Comparison of ENCODE assay signal across 16 cellular contexts in genomic region chr12:119447618-119448017, GRCh38.
A peak's percentile ranks its signal among the peaks of the same experiment; 100 is the strongest.
DNase-seq lines count a peak whose midpoint lies in the region; ATAC-seq and TF ChIP-seq lines count a peak whose summit lies in the region.
"Had no signal": no experiment of that assay in that cellular context is flagged by ENCODE, and none has a peak within 500 bp of the region (broad histone marks: within the 10 kb centered on the region; RNA-seq: fewer than 3 reads in every experiment).

No MANE protein-coding gene starts in this region.

- no peak for TF ChIP-seq CTCF in GM12865 (IDR thresholded peaks at IDR 0.05; ENCODE audit: insufficient read depth, low read depth, low read length, missing control alignments)
- TF ChIP-seq CTCF in MM.1S (IDR thresholded peaks at IDR 0.05; ENCODE audit: low read length): no peak
- TF ChIP-seq CTCF in SK-N-SH (IDR thresholded peaks at IDR 0.05): no peak

- H3F3A ChIP-seq in MM.1S (ENCODE audit: insufficient read depth, low read length) (peaks cover 4% of the 10 kb centered on the region), SK-N-SH (replicated peaks; ENCODE audit: insufficient read depth) (peaks cover 9% of the 10 kb centered on the region)

- H3K4me3 ChIP-seq in GM12865 (ENCODE audit: low read depth, low read length): no peak overlapping the region
- H3K4me3 ChIP-seq in MM.1S (ENCODE audit: low read length): no peak overlapping the region; the same call in 1 of the 2 replicates
- H3K4me3 ChIP-seq in SJCRH30: no peak overlapping the region
- H3K4me3 ChIP-seq in SK-N-SH (ENCODE audit: low read depth in 2 of 2, low read length in 1 of 2): no peak overlapping the region
- H3K4me3 ChIP-seq: HAP-1 had no signal

- WGBS in SK-N-SH (ENCODE audit: low lambda C conversion rate): 73% methylated on average over 8 of the region's 8 CpGs

- H3K36me3 Mint-ChIP-seq in natural killer cell treated with Interleukin-12 subunit alpha and Interleukin-12 subunit beta and Interleukin-15 and Interleukin-18, amount 100 ng/mL, for 72 hours: no peaks in the 10 kb centered on the region

- DNase-seq in DMS153 treated with DMSO at 0.1 percent for 48 hours (lab: John Stamatoyannopoulos, UW; ENCODE audit: unreplicated experiment) (peak; percentile 23), GM12865 (ENCODE audit: low read depth) (peak; percentile 87), MM.1S (peak; percentile 55), SJCRH30 (peak; percentile 8 to 60), SK-N-SH (no peak)
- DNase-seq in natural killer cell treated with Interleukin-12 subunit alpha and Interleukin-12 subunit beta and Interleukin-15 and Interleukin-18, amount 100 ng/mL, for 72 hours (ENCODE audit: low spot score): no peak
- DNase-seq: C1 segment of cervical spinal cord, GF-D8, NCI-H187 treated with DMSO at 0.1 percent for 48 hours, NCI-H2171, PC-3, RPMI8226, SHP77 treated with DMSO at 0.1 percent for 48 hours, T1000 had no signal

- H3K9me3 ChIP-seq in MM.1S (replicated peaks; ENCODE audit: insufficient read depth, low read length): no peaks in the 10 kb centered on the region
- H3K9me3 ChIP-seq in SJCRH30 (replicated peaks): no peaks in the 10 kb centered on the region
- H3K9me3 ChIP-seq in SK-N-SH: no peaks in the 10 kb centered on the region
- H3K9me3 ChIP-seq: HAP-1 had no signal

- CTCF ChIA-PET in SK-N-SH (lab: Yijun Ruan, JAX): interaction anchor here (1.3 kb wide), 1 partner anchor 29 kb away, joined by 3 read pairs; no protein-coding TSS in a partner anchor

- H3K4me2 ChIP-seq in MM.1S (ENCODE audit: low read depth, low read length) (peak overlapping the region; percentile 55; the same call in 1 of the 2 replicates), SK-N-SH (no peak overlapping the region)

- H4K20me1 ChIP-seq in MM.1S (ENCODE audit: insufficient read depth, low read length) (no peaks in the 10 kb centered on the region), SK-N-SH (ENCODE audit: insufficient read depth) (no peaks in the 10 kb centered on the region)

- H3K9me2 ChIP-seq in MM.1S (replicated peaks; ENCODE audit: insufficient read depth, low read length): no peaks in the 10 kb centered on the region
- H3K9me2 ChIP-seq in SK-N-SH: no peaks in the 10 kb centered on the region

- H3K27ac Mint-ChIP-seq in natural killer cell treated with Interleukin-12 subunit alpha and Interleukin-12 subunit beta and Interleukin-15 and Interleukin-18, amount 100 ng/mL, for 72 hours: no peak overlapping the region

- H3K9ac ChIP-seq in MM.1S (ENCODE audit: low read length) (no peak overlapping the region), SK-N-SH (no peak overlapping the region)

- no peaks in the 10 kb centered on the region for H3K9me3 Mint-ChIP-seq in natural killer cell treated with Interleukin-12 subunit alpha and Interleukin-12 subunit beta and Interleukin-15 and Interleukin-18, amount 100 ng/mL, for 72 hours

- no peak for TF ChIP-seq RAD21 in SK-N-SH (IDR thresholded peaks at IDR 0.05; ENCODE audit: low read length)

- peaks cover 20 to 27% of the 10 kb centered on the region in 2 donors for H3K27me3 Mint-ChIP-seq in natural killer cell treated with Interleukin-12 subunit alpha and Interleukin-12 subunit beta and Interleukin-15 and Interleukin-18, amount 100 ng/mL, for 72 hours

- POLR2A ChIA-PET in SK-N-SH (lab: Yijun Ruan, JAX): no interaction called here

- no peaks in the 10 kb centered on the region for H3K79me2 ChIP-seq in MM.1S (ENCODE audit: low read length)
- H3K79me2 ChIP-seq in SK-N-SH (ENCODE audit: insufficient read depth): no peaks in the 10 kb centered on the region

- H3K4me1 ChIP-seq in MM.1S (ENCODE audit: low read length) (no peaks in the 10 kb centered on the region), SJCRH30 (peaks cover 25% of the 10 kb centered on the region), SK-N-SH (ENCODE audit: control insufficient read depth in 1 of 2, insufficient read depth in 2 of 2, low read depth in 1 of 2, low read length in 1 of 2) (no peaks in the 10 kb centered on the region; a peak in 1 of 4 replicates)
- H3K4me1 ChIP-seq: HAP-1 had no signal

- H3K4me1 Mint-ChIP-seq in natural killer cell treated with Interleukin-12 subunit alpha and Interleukin-12 subunit beta and Interleukin-15 and Interleukin-18, amount 100 ng/mL, for 72 hours (ENCODE audit: low read depth in 2 of 2): peaks cover 3 to 4% of the 10 kb centered on the region in 2 donors

- no peak overlapping the region for H3K4me3 Mint-ChIP-seq in natural killer cell treated with Interleukin-12 subunit alpha and Interleukin-12 subunit beta and Interleukin-15 and Interleukin-18, amount 100 ng/mL, for 72 hours

- no peak for TF ChIP-seq EP300 in SK-N-SH (IDR thresholded peaks at IDR 0.05; ENCODE audit: borderline replicate concordance in 1 of 2, low read depth in 1 of 2, low read length in 1 of 2)

- no peaks in the 10 kb centered on the region for H3K27me3 ChIP-seq in MM.1S (replicated peaks; ENCODE audit: insufficient read depth, low read length)
- H3K27me3 ChIP-seq in SJCRH30: no peaks in the 10 kb centered on the region
- H3K27me3 ChIP-seq in SK-N-SH (ENCODE audit: insufficient read depth): no peaks in the 10 kb centered on the region

- no peak overlapping the region for H2AFZ ChIP-seq in MM.1S (ENCODE audit: low read length)
- H2AFZ ChIP-seq in SK-N-SH (ENCODE audit: low read depth): no peak overlapping the region

- H3K36me3 ChIP-seq in MM.1S (replicated peaks; ENCODE audit: insufficient read depth, low read length) (no peaks in the 10 kb centered on the region), SJCRH30 (no peaks in the 10 kb centered on the region), SK-N-SH (replicated peaks in 1 of 2; ENCODE audit: control insufficient read depth in 1 of 2, insufficient read depth in 2 of 2, low read length in 1 of 2) (no peaks in the 10 kb centered on the region)
- H3K36me3 ChIP-seq: HAP-1 had no signal

- no peak for ATAC-seq in GM19324 (IDR thresholded peaks at IDR 0.05; ENCODE audit: low FRiP score, unreplicated experiment)
- no peak for ATAC-seq in natural killer cell treated with Interleukin-12 subunit alpha and Interleukin-12 subunit beta and Interleukin-15 and Interleukin-18, amount 100 ng/mL, for 72 hours
- ATAC-seq: PC-3 had no signal

- H3K27ac ChIP-seq in MM.1S (ENCODE audit: low read length): peak overlapping the region; percentile 29; the same call in 1 of the 2 replicates
- H3K27ac ChIP-seq in SJCRH30: no peak overlapping the region
- H3K27ac ChIP-seq in SK-N-SH (ENCODE audit: low read depth in 2 of 2, low read length in 1 of 2): no peak overlapping the region

TF ChIP-seq in SK-N-SH, 30 proteins besides CTCF, POLR2A, EP300 and RAD21 (continues in another document):
- TF ChIP-seq ZBTB33 (IDR thresholded peaks at IDR 0.05; ENCODE audit: borderline replicate concordance, low read depth) (no peak), TCF12 (IDR thresholded peaks at IDR 0.05) (no peak), SIN3A (IDR thresholded peaks at IDR 0.05; ENCODE audit: borderline replicate concordance, low read depth, low read length) (no peak), TEAD4 (IDR thresholded peaks at IDR 0.05; ENCODE audit: borderline replicate concordance, insufficient read depth) (no peak), POLR2AphosphoS5 (IDR thresholded peaks at IDR 0.05; ENCODE audit: low read depth, low read length) (no peak), FOXJ3 (CRISPR knock-in tag; IDR thresholded peaks at IDR 0.05) (no peak), RXRA (IDR thresholded peaks at IDR 0.05; ENCODE audit: borderline replicate concordance, low read depth) (no peak), TAF1 (IDR thresholded peaks at IDR 0.05; ENCODE audit: borderline replicate concordance, low read depth, low read length) (no peak), JUND (IDR thresholded peaks at IDR 0.05) (no peak), IRF3 (IDR thresholded peaks at IDR 0.05; ENCODE audit: low read depth, low read length) (no peak), FOXM1 (IDR thresholded peaks at IDR 0.05; ENCODE audit: low read depth) (no peak)

Comparison
In these comparisons a context has a peak if more than half of its experiments do, and no peak if none do; other contexts are left out.
1. DNase-seq: peak in DMS153 treated with DMSO at 0.1 percent for 48 hours (single experiment), GM12865 (single experiment), MM.1S (single experiment) and SJCRH30 (2 of 2); none in natural killer cell treated with Interleukin-12 subunit alpha and Interleukin-12 subunit beta and Interleukin-15 and Interleukin-18, amount 100 ng/mL, for 72 hours (single experiment) and SK-N-SH (single experiment).